Comparison of ENCODE assay signal across 1 cellular context in genomic region chr6:37867756-37868446, GRCh38.
TF ChIP-seq lines count a peak whose summit lies in the region.

No MANE protein-coding gene starts in this region.

TF ChIP-seq in SK-N-SH, 30 proteins besides CTCF, POLR2A, EP300 and RAD21 (continued from another document):
- TF ChIP-seq ZBTB33 (IDR thresholded peaks at IDR 0.05; ENCODE audit: borderline replicate concordance, low read depth) (no peak), USF1 (IDR thresholded peaks at IDR 0.05; ENCODE audit: borderline replicate concordance, low read depth) (no peak), CHD2 (IDR thresholded peaks at IDR 0.05; ENCODE audit: low read length, partially characterized antibody) (no peak), FOXM1 (IDR thresholded peaks at IDR 0.05; ENCODE audit: low read depth) (no peak), FOXJ3 (CRISPR knock-in tag; IDR thresholded peaks at IDR 0.05) (no peak), RFX5 (IDR thresholded peaks at IDR 0.05; ENCODE audit: low read length) (no peak), EZH2phosphoT487 (IDR thresholded peaks at IDR 0.05; ENCODE audit: borderline replicate concordance, low read depth) (no peak)
TF ChIP-seq in SK-N-SH: peak in this region for 0.
